ENCODE assay signal across 13 cellular contexts in the genomic region with DNA sequence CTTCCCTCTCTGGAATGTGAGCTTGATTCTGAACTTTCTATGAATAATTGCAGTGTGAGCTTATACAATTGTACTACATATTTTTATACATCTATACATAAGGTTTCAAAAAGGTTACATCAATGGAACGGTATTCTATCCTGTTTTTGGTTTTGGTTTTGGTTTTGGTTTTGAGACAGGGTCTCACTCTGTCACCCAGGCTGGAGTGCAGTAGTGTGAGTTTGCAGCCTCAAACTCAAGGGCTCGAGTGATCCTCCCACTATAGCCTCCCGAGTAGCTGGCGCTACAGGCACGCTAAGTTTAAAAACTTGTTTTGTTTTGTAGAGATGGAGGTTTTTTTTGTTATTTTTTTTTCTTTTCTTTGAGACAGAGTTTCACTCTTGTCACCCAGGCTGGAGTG. TPM values are rescaled to one million over a fixed set of nuclear protein-coding genes. Genes with fewer than 3 reads are reported as not detected.
DNase-seq lines count a peak whose midpoint lies in the region; ATAC-seq and TF ChIP-seq lines count a peak whose summit lies in the region.
"Had no signal": no experiment of that assay in that cellular context is flagged by ENCODE, and none has a peak within 500 bp of the region (broad histone marks: within the 10 kb centered on the region; RNA-seq: fewer than 3 reads in every experiment).

No MANE protein-coding gene starts in this region.

- H3K4me3 Mint-ChIP-seq in CD4-positive, alpha-beta memory T cell: peak overlapping the region; percentile 74 to 95 (median 90)
- H3K4me3 Mint-ChIP-seq in chondrocyte (ENCODE audit: unreplicated experiment): no peak overlapping the region
- H3K4me3 Mint-ChIP-seq: endodermal cell had no signal

- H2AFZ ChIP-seq in OCI-LY1 (ENCODE audit: low read length): no peak overlapping the region

- H3K4me3 ChIP-seq in CD4-positive, alpha-beta memory T cell (ENCODE audit: low read length in 2 of 2): peak overlapping the region in 1 of 2 donors; percentile 10
- H3K4me3 ChIP-seq in OCI-LY1 (ENCODE audit: low read depth, low read length, poor library complexity, severe bottlenecking): no peak overlapping the region

- peaks cover 6 to 16% (median 10%) of the 10 kb centered on the region in 4 donors for H3K4me1 Mint-ChIP-seq in CD4-positive, alpha-beta memory T cell
- H3K4me1 Mint-ChIP-seq in chondrocyte (ENCODE audit: low read depth): peaks cover 16% of the 10 kb centered on the region

- CTCF ChIA-PET in CD4-positive, alpha-beta memory T cell (lab: Charles Lee; ENCODE audit: partially characterized antibody): interaction anchor here (0.6 to 8.7 kb wide), 6 partner anchors 14 to 544 kb away, joined by 3 to 56 read pairs (median 4); no protein-coding TSS in a partner anchor

- ATAC-seq in GM19395 (IDR thresholded peaks at IDR 0.05; ENCODE audit: unreplicated experiment) (peak; percentile 40), HG03135 (IDR thresholded peaks at IDR 0.05; ENCODE audit: unreplicated experiment) (no peak)
- ATAC-seq: sciatic nerve had no signal

- H3K36me3 Mint-ChIP-seq in CD4-positive, alpha-beta memory T cell: no peaks in the 10 kb centered on the region
- H3K36me3 Mint-ChIP-seq in chondrocyte (ENCODE audit: low read depth): no peaks in the 10 kb centered on the region

- H3K27ac Mint-ChIP-seq in CD4-positive, alpha-beta memory T cell: peak overlapping the region; percentile 12 to 91 (median 90)
- H3K27ac Mint-ChIP-seq in chondrocyte (ENCODE audit: unreplicated experiment): peak overlapping the region; percentile 57
- H3K27ac Mint-ChIP-seq: endodermal cell had no signal

- H3K36me3 ChIP-seq in CD4-positive, alpha-beta memory T cell (ENCODE audit: insufficient read depth, low read length): no peaks in the 10 kb centered on the region
- no peaks in the 10 kb centered on the region; the same call in 1 of the 2 replicates for H3K36me3 ChIP-seq in OCI-LY1 (ENCODE audit: insufficient read depth, low read length)

- H3K27me3 Mint-ChIP-seq in CD4-positive, alpha-beta memory T cell: no peaks in the 10 kb centered on the region
- no peaks in the 10 kb centered on the region for H3K27me3 Mint-ChIP-seq in chondrocyte (ENCODE audit: low read depth)

- no peaks in the 10 kb centered on the region for H3K9me3 ChIP-seq in CD4-positive, alpha-beta memory T cell (ENCODE audit: control insufficient read depth in 1 of 2, low read length in 2 of 2)
- no peaks in the 10 kb centered on the region for H3K9me3 ChIP-seq in OCI-LY1 (ENCODE audit: low read length)

- no peaks in the 10 kb centered on the region for H4K20me1 ChIP-seq in OCI-LY1 (ENCODE audit: insufficient read depth, low read length)

- POLR2A ChIA-PET in CD4-positive, alpha-beta memory T cell (lab: Charles Lee; ENCODE audit: partially characterized antibody): interaction anchor here (0.6 to 0.8 kb wide), 2 partner anchors 160 to 579 kb away, joined by 3 read pairs; no protein-coding TSS in a partner anchor

- no peaks in the 10 kb centered on the region for H3K9me3 Mint-ChIP-seq in CD4-positive, alpha-beta memory T cell
- H3K9me3 Mint-ChIP-seq in chondrocyte (ENCODE audit: low read depth): no peaks in the 10 kb centered on the region
- H3K9me3 Mint-ChIP-seq: endodermal cell had no signal

- no peaks in the 10 kb centered on the region for H3K79me2 ChIP-seq in OCI-LY1 (ENCODE audit: insufficient read depth, low read length)

- peaks cover 7% of the 10 kb centered on the region for H3K4me1 ChIP-seq in CD4-positive, alpha-beta memory T cell (ENCODE audit: insufficient read depth, low read length)
- H3K4me1 ChIP-seq in OCI-LY1 (ENCODE audit: insufficient read depth, low read length, severe bottlenecking): peaks cover 14% of the 10 kb centered on the region

- H3F3A ChIP-seq in OCI-LY1 (ENCODE audit: insufficient read depth, low read length): no peaks in the 10 kb centered on the region

- TF ChIP-seq CTCF in OCI-LY1 (IDR thresholded peaks at IDR 0.05; ENCODE audit: low read length): no peak
- no peak for TF ChIP-seq CTCF in chondrocyte (IDR thresholded peaks at IDR 0.05)

- DNase-seq in CD4-positive, alpha-beta memory T cell: peak in 4 of 5 donors; percentile 18 to 28 (median 24)
- DNase-seq in chondrocyte (ENCODE audit: low spot score) (no peak), amniotic stem cell (lab: John Stamatoyannopoulos, UW) (no peak), epidermal melanocyte (ENCODE audit: insufficient read length, low spot score) (no peak), HuH-7 (ENCODE audit: low spot score) (no peak)
- DNase-seq: endodermal cell, hippocampal formation, NCI-H1092 treated with DMSO at 0.1 percent for 48 hours had no signal

- intact Hi-C loops in CD4-positive, alpha-beta memory T cell (cut with micrococcal nuclease): loop anchor here (2.0 kb wide), 1 partner anchor 21 kb away; no protein-coding TSS in a partner anchor

- no peaks in the 10 kb centered on the region for H3K27me3 ChIP-seq in CD4-positive, alpha-beta memory T cell (ENCODE audit: insufficient read depth, low read length)
- H3K27me3 ChIP-seq in OCI-LY1 (ENCODE audit: insufficient read depth, low read length): no peaks in the 10 kb centered on the region

- H3K9ac ChIP-seq in OCI-LY1 (ENCODE audit: low read length): no peak overlapping the region

- peak overlapping the region; percentile 41 for H3K27ac ChIP-seq in CD4-positive, alpha-beta memory T cell (ENCODE audit: low read depth, low read length)
- no peak overlapping the region for H3K27ac ChIP-seq in OCI-LY1 (ENCODE audit: low read depth, low read length, poor library complexity, severe bottlenecking)

- peak overlapping the region; percentile 37; the same call in 1 of the 2 replicates for H3K4me2 ChIP-seq in OCI-LY1 (ENCODE audit: low read length)

- H3K9me2 ChIP-seq in OCI-LY1 (ENCODE audit: low read depth, low read length): no peaks in the 10 kb centered on the region

RNA-seq across cellular contexts. Expression of a gene that starts 1.1 kb away (rescaled TPM):
- not detected for total RNA-seq in CD4-positive, alpha-beta memory T cell
- not detected for polyA plus RNA-seq in CD4-positive, alpha-beta memory T cell
- total RNA-seq in chondrocyte: not detected in 3 replicates
- total RNA-seq: endodermal cell, H1 had no signal
- polyA plus RNA-seq: H1 had no signal

RNA-seq across cellular contexts. Expression of a gene that starts 12.9 kb away (rescaled TPM):
- not detected for total RNA-seq in CD4-positive, alpha-beta memory T cell
- not detected for polyA plus RNA-seq in CD4-positive, alpha-beta memory T cell
- not detected in 3 replicates for total RNA-seq in chondrocyte
- total RNA-seq: endodermal cell, H1 had no signal
- polyA plus RNA-seq: H1 had no signal

RNA-seq across cellular contexts. Expression of a gene that starts 31.6 kb away (rescaled TPM):
- total RNA-seq in CD4-positive, alpha-beta memory T cell: under 1 TPM in 1 of 2 experiments, not detected in 1; 0.36 TPM
- polyA plus RNA-seq in CD4-positive, alpha-beta memory T cell: under 1 TPM in 1 of 2 donors, not detected in 1; 0.30 TPM
- 125 to 140 TPM (median 125 TPM) in 3 replicates for total RNA-seq in chondrocyte

Comparison
In these comparisons a context has a peak if more than half of its experiments do, and no peak if none do; other contexts are left out.
1. DNase-seq: peak in CD4-positive, alpha-beta memory T cell (4 of 5); none in chondrocyte (single experiment), amniotic stem cell (single experiment), epidermal melanocyte (single experiment) and HuH-7 (single experiment).
2. RNA of a gene that starts 31.6 kb away (total RNA-seq): 125 to 140 TPM in chondrocyte; 0.36 TPM in CD4-positive, alpha-beta memory T cell; every median in the first group is over 10 times any median in the second.